In genomic region chr12:112978163-112979081, GRCh38 we compare ENCODE assay signal across 9 cellular contexts. TPM values are rescaled to one million over a fixed set of nuclear protein-coding genes. Genes with fewer than 3 reads are reported as not detected.
DNase-seq lines count a peak whose midpoint lies in the region; ATAC-seq and TF ChIP-seq lines count a peak whose summit lies in the region.
"Had no signal": no experiment of that assay in that cellular context is flagged by ENCODE, and none has a peak within 500 bp of the region (broad histone marks: within the 10 kb centered on the region; RNA-seq: fewer than 3 reads in every experiment).

Gene OAS2 (plus strand): TSS chr12:112978519. CDS start chr12:112978609, 90 bp downstream.

- peaks cover 16% of the 10 kb centered on the region for H3K9me3 Mint-ChIP-seq in activated naive CD4-positive, alpha-beta T cell treated with anti-CD3 and anti-CD28 coated beads for 36 hours
- H3K9me3 Mint-ChIP-seq in type B pancreatic cell: no peaks in the 10 kb centered on the region

- no TSS peak for BruUV-seq in Panc1 (replicated peaks; lab: Mats Ljungman, UMichigan)

- TF ChIP-seq CTCF in Panc1 (IDR thresholded peaks at IDR 0.05): no peak
- no peak for TF ChIP-seq CTCF in heart left ventricle (IDR thresholded peaks at IDR 0.05)
- TF ChIP-seq CTCF in type B pancreatic cell (conservative IDR thresholded peaks at IDR 0.05): no peak

- H3K27ac ChIP-seq in Panc1 (ENCODE audit: low read length): peak within 1 kb of the TSS; percentile 50; the same call in 1 of the 2 replicates
- peak within 1 kb of the TSS; percentile 54 to 98 (median 87) for H3K27ac ChIP-seq in heart left ventricle

- H3K27me3 ChIP-seq in Panc1 (ENCODE audit: control insufficient read depth, insufficient read depth, low read length) (no peaks in the 10 kb centered on the region), heart left ventricle (no peaks in the 10 kb centered on the region)

- CTCF ChIA-PET in Panc1 (lab: Charles Lee): interaction anchor here (0.5 to 1.3 kb wide), 3 partner anchors 14 to 1725 kb away, joined by 3 read pairs; no protein-coding TSS in a partner anchor
- CTCF ChIA-PET in activated naive CD4-positive, alpha-beta T cell treated with anti-CD3 and anti-CD28 coated beads for 36 hours (lab: Charles Lee): interaction anchor here (1.2 to 4.9 kb wide), 7 partner anchors 10 to 77 kb away, joined by 4 to 68 read pairs (median 9); partner anchors contain the start of genes OAS1 and OAS3

- ATAC-seq in GM18505 (IDR thresholded peaks at IDR 0.05; ENCODE audit: unreplicated experiment) (peak; percentile 81), HG02840 (IDR thresholded peaks at IDR 0.05; ENCODE audit: low FRiP score, unreplicated experiment) (peak; percentile 86), Panc1 (peak; percentile 92), heart left ventricle (peak; percentile 88 to 97 (median 94))

- no peaks in the 10 kb centered on the region for H3K9me3 ChIP-seq in Panc1 (ENCODE audit: control insufficient read depth, insufficient read depth, low read depth, low read length)
- peaks cover 0 to 27% (median 2%) of the 10 kb centered on the region in 12 donors for H3K9me3 ChIP-seq in heart left ventricle

- DNase-seq in Panc1 (ENCODE audit: low read depth, low spot score) (no peak), heart left ventricle (peak; percentile 64 to 76 (median 70)), type B pancreatic cell (ENCODE audit: extremely low spot score, unreplicated experiment) (no peak), NCI-H1417 (lab: John Stamatoyannopoulos, UW) (no peak)
- peak; percentile 93 for DNase-seq in activated naive CD4-positive, alpha-beta T cell treated with anti-CD3 and anti-CD28 coated beads for 36 hours
- peak; percentile 55 for DNase-seq in stimulated activated CD4-positive, alpha-beta T cell treated with anti-CD3 and anti-CD28 coated beads, Interleukin-12 subunit alpha, Interleukin-12 subunit beta, amount 100 ng/mL, for 4 hours

- TF ChIP-seq POLR2A in GM18505 (IDR thresholded peaks at IDR 0.05; ENCODE audit: borderline replicate concordance, extremely low read depth, insufficient read depth, insufficient read length): peak; percentile 88
- peak in 1 of 2 donors; percentile 54 for TF ChIP-seq POLR2A in heart left ventricle (IDR thresholded peaks at IDR 0.05)

- POLR2A ChIA-PET in Panc1 (lab: Charles Lee): no interaction called here

- no peaks in the 10 kb centered on the region for H3K4me1 ChIP-seq in Panc1 (ENCODE audit: control insufficient read depth, insufficient read depth, low read length)
- peaks cover 0 to 40% (median 12%) of the 10 kb centered on the region in 12 donors for H3K4me1 ChIP-seq in heart left ventricle

- H3K4me1 Mint-ChIP-seq in activated naive CD4-positive, alpha-beta T cell treated with anti-CD3 and anti-CD28 coated beads for 36 hours (ENCODE audit: low read depth): peaks cover 36% of the 10 kb centered on the region
- H3K4me1 Mint-ChIP-seq in type B pancreatic cell (ENCODE audit: unreplicated experiment): no peaks in the 10 kb centered on the region
- H3K4me1 Mint-ChIP-seq: neural crest cell had no signal

- H3K4me3 ChIP-seq in Panc1 (ENCODE audit: low read depth in 2 of 2, low read length in 2 of 2) (peak within 1 kb of the TSS; percentile 23 to 47; a peak in 3 of 4 replicates), heart left ventricle (peak within 1 kb of the TSS; percentile 19 to 90 (median 64))

- 31 to 37% (median 35%) methylated on average over 14 to 19 of the region's 19 CpGs for WGBS in heart left ventricle, 4 donors

- H3K4me3 Mint-ChIP-seq in activated naive CD4-positive, alpha-beta T cell treated with anti-CD3 and anti-CD28 coated beads for 36 hours: peak within 1 kb of the TSS; percentile 81
- no peak within 1 kb of the TSS for H3K4me3 Mint-ChIP-seq in type B pancreatic cell
- H3K4me3 Mint-ChIP-seq: neural crest cell had no signal

- peaks cover 48% of the 10 kb centered on the region for H3K36me3 Mint-ChIP-seq in activated naive CD4-positive, alpha-beta T cell treated with anti-CD3 and anti-CD28 coated beads for 36 hours (ENCODE audit: low read depth)
- H3K36me3 Mint-ChIP-seq in type B pancreatic cell: no peaks in the 10 kb centered on the region

- H3K36me3 ChIP-seq in Panc1 (ENCODE audit: control insufficient read depth, insufficient read depth, low read length): no peaks in the 10 kb centered on the region
- H3K36me3 ChIP-seq in heart left ventricle: no peaks in the 10 kb centered on the region

- peak within 1 kb of the TSS; percentile 100 for H3K27ac Mint-ChIP-seq in activated naive CD4-positive, alpha-beta T cell treated with anti-CD3 and anti-CD28 coated beads for 36 hours
- no peak within 1 kb of the TSS for H3K27ac Mint-ChIP-seq in type B pancreatic cell

- in situ Hi-C loops in Panc1 (cut with HindIII; ENCODE audit: low pct_unique_long_range_greater_than_20kb, low sequenced_read_pairs): no loop called here

- H3K27me3 Mint-ChIP-seq in activated naive CD4-positive, alpha-beta T cell treated with anti-CD3 and anti-CD28 coated beads for 36 hours (ENCODE audit: low read depth): no peaks in the 10 kb centered on the region
- peaks cover 18% of the 10 kb centered on the region for H3K27me3 Mint-ChIP-seq in type B pancreatic cell

- intact Hi-C loops in Panc1 (cut with micrococcal nuclease; ENCODE audit: unreplicated experiment): no loop called here
- intact Hi-C loops in activated naive CD4-positive, alpha-beta T cell treated with anti-CD3 and anti-CD28 coated beads for 36 hours (cut with micrococcal nuclease): loop anchor here (1.0 to 10.0 kb wide), 10 partner anchors 10 to 966 kb away; partner anchors contain the start of genes ERP29, OAS3, TMEM116 and TPCN1
- intact Hi-C loops in heart left ventricle (cut with DNase I): loop anchor here in 3 of 10 donors (5.0 to 10.0 kb wide), 3 partner anchors 41 to 76 kb away; partner anchors contain the start of genes OAS1 (in 1 of the 3) and OAS3 (in 1 of the 3)

RNA-seq across cellular contexts. Expression of gene OAS2, which starts in this region (rescaled TPM):
- 2.7 TPM for total RNA-seq in Panc1 (2021; ENCODE audit: unreplicated experiment)
- 0.73 TPM for polyA plus RNA-seq in Panc1 (2012; ENCODE audit: insufficient read length)
- 100 to 1,000 TPM; 191 to 196 TPM for total RNA-seq in activated naive CD4-positive, alpha-beta T cell treated with anti-CD3 and anti-CD28 coated beads for 36 hours
- total RNA-seq in heart left ventricle: 10 to 100 TPM in 4 of 9 donors, 1 to 10 TPM in 5; 6.0 to 46.1 (median 9.8) TPM
- 1 to 10 TPM; 3.8 to 4.2 TPM for polyA plus RNA-seq in heart left ventricle
- total RNA-seq in type B pancreatic cell (ENCODE audit: low replicate concordance): 1.8 and 4.2 TPM in 2 replicates
- total RNA-seq: neural crest cell had no signal

Comparison
In these comparisons a context has a peak if more than half of its experiments do, and no peak if none do; other contexts are left out.
1. RNA of gene OAS2 (total RNA-seq): 191 to 196 TPM in activated naive CD4-positive, alpha-beta T cell treated with anti-CD3 and anti-CD28 coated beads for 36 hours; 6.0 to 46.1 TPM in heart left ventricle, 2.7 TPM in Panc1 (single experiment) and 1.8 to 4.2 TPM in type B pancreatic cell; every median in the first group is over 4 times any median in the second.
2. DNase-seq: peak in activated naive CD4-positive, alpha-beta T cell treated with anti-CD3 and anti-CD28 coated beads for 36 hours (single experiment), heart left ventricle (5 of 5) and stimulated activated CD4-positive, alpha-beta T cell treated with anti-CD3 and anti-CD28 coated beads, Interleukin-12 subunit alpha, Interleukin-12 subunit beta, amount 100 ng/mL, for 4 hours (single experiment); none in Panc1 (single experiment), type B pancreatic cell (single experiment) and NCI-H1417 (0 of 3).
3. Peak in every context shown above with its lines, with median percentiles within 50 percentile points of each other: ATAC-seq.